14 cellular contexts compared by ENCODE assay signal in genomic region chr4:62431513-62431912, GRCh38.
DNase-seq lines count a peak whose midpoint lies in the region; ATAC-seq, FAIRE-seq and TF ChIP-seq lines count a peak whose summit lies in the region.
"Had no signal": no experiment of that assay in that cellular context is flagged by ENCODE, and none has a peak within 500 bp of the region (broad histone marks: within the 10 kb centered on the region; RNA-seq: fewer than 3 reads in every experiment).

No MANE protein-coding gene starts in this region.

- H3K36me3 ChIP-seq in GM12878 (ENCODE audit: control insufficient read depth in 2 of 2, insufficient read depth in 2 of 2, low read length in 1 of 2) (no peaks in the 10 kb centered on the region), esophagus squamous epithelium (no peaks in the 10 kb centered on the region)
- H3K36me3 ChIP-seq: left lung had no signal

- no peak for TF ChIP-seq RAD21 in GM12878 (IDR thresholded peaks at IDR 0.05; ENCODE audit: insufficient read depth, low read depth, low read length)

- H3K4me3 ChIP-seq in GM12865 (ENCODE audit: low read depth, low read length) (no peak overlapping the region), GM12878 (no peak overlapping the region), esophagus squamous epithelium (no peak overlapping the region)
- H3K4me3 ChIP-seq: coronary artery, left lung had no signal

- no peak overlapping the region for H3K27ac Mint-ChIP-seq in T-helper 17 cell

- DNase-seq in GM12865 (ENCODE audit: low read depth) (peak; percentile 21), HK-2 (ENCODE audit: unreplicated experiment) (peak; percentile 7), GM12878 (ENCODE audit: low read depth, low spot score) (no peak), T-helper 17 cell (no peak), esophagus squamous epithelium (lab: John Stamatoyannopoulos, UW) (no peak), mucosa of gallbladder (ENCODE audit: low spot score) (no peak), MV-4-11 (lab: John Stamatoyannopoulos, UW) (no peak)
- DNase-seq: activated effector memory CD4-positive, alpha-beta T cell treated with anti-CD3 and anti-CD28 coated beads, Interleukin-2, amount 50 U/mL, for 16 hours; anterior cingulate cortex; hypothalamus; left lung; NCI-H1417 treated with DMSO at 0.1 percent for 48 hours had no signal

- RAD21 ChIA-PET in GM12878 (lab: Charles Lee; ENCODE audit: unreplicated experiment), result interaction anchor here (2.0 kb wide), 1 partner anchor 18 kb away, joined by 6 read pairs; no protein-coding TSS in a partner anchor

- H3K36me3 Mint-ChIP-seq in T-helper 17 cell (ENCODE audit: low read depth), result no peaks in the 10 kb centered on the region

- H3K4me2 ChIP-seq in GM12878 (ENCODE audit: control insufficient read depth, insufficient read depth), result no peak overlapping the region

- POLR2A ChIA-PET in GM12878 (lab: Charles Lee), result interaction anchor here (0.8 kb wide), 1 partner anchor 36 kb away, joined by 4 read pairs; no protein-coding TSS in a partner anchor

- H3K27ac ChIP-seq in GM12878 (ENCODE audit: control insufficient read depth, insufficient read depth) (no peak overlapping the region), esophagus squamous epithelium (no peak overlapping the region)
- H3K27ac ChIP-seq: coronary artery, left lung had no signal

- no peaks in the 10 kb centered on the region for H3K27me3 Mint-ChIP-seq in T-helper 17 cell

- H4K20me1 ChIP-seq in GM12878 (ENCODE audit: control insufficient read depth, insufficient read depth), result no peaks in the 10 kb centered on the region

- TF ChIP-seq CTCF in GM12865 (IDR thresholded peaks at IDR 0.05; ENCODE audit: insufficient read depth, low read depth, low read length, missing control alignments) (no peak), GM12878 (IDR thresholded peaks at IDR 0.05 in 2 of 3, conservative IDR thresholded peaks at IDR 0.05 in 1 of 3; ENCODE audit: control insufficient read depth in 2 of 3, extremely low read depth in 1 of 3, insufficient read depth in 1 of 3, low read depth in 3 of 3, low read length in 3 of 3) (no peak), esophagus squamous epithelium (IDR thresholded peaks at IDR 0.05) (no peak)

- H3K4me1 ChIP-seq in GM12878 (ENCODE audit: control insufficient read depth, insufficient read depth, low read length), result no peaks in the 10 kb centered on the region
- no peaks in the 10 kb centered on the region for H3K4me1 ChIP-seq in esophagus squamous epithelium
- H3K4me1 ChIP-seq: left lung had no signal

- no TSS peak for BruUV-seq in GM12878 (replicated peaks; lab: Mats Ljungman, UMichigan)

- no peaks in the 10 kb centered on the region for H3K79me2 ChIP-seq in GM12878 (ENCODE audit: control insufficient read depth, insufficient read depth, low read length)

- WGBS in GM12878 (ENCODE audit: insufficient coverage, insufficient replicate concordance, low lambda C conversion rate, missing lambda C conversion rate), result 0% methylated on average over 2 of the region's 2 CpGs
- WGBS in esophagus squamous epithelium, 2 donors, result 53 to 83% methylated on average over 1 to 2 of the region's 2 CpGs

- H3K9me3 ChIP-seq in GM12878 (replicated peaks; ENCODE audit: control insufficient read depth, insufficient read depth, low read length), result peaks cover 2% of the 10 kb centered on the region; the same call in 1 of the 3 replicates
- H3K9me3 ChIP-seq in T-helper 17 cell (ENCODE audit: control insufficient read depth, low read length, poor library complexity, severe bottlenecking), result no peaks in the 10 kb centered on the region
- no peaks in the 10 kb centered on the region for H3K9me3 ChIP-seq in esophagus squamous epithelium

- peak; percentile 70 for ATAC-seq in GM21786 (IDR thresholded peaks at IDR 0.05; ENCODE audit: unreplicated experiment)
- peak; percentile 76 for ATAC-seq in GM12878
- ATAC-seq in T-helper 17 cell, result no peak
- ATAC-seq: left lung had no signal

- CTCF ChIA-PET in GM12878 (lab: Yijun Ruan, JAX), result no interaction called here

- H3K4me1 Mint-ChIP-seq in T-helper 17 cell, result no peaks in the 10 kb centered on the region

- H2AFZ ChIP-seq in GM12878 (ENCODE audit: control insufficient read depth, low read depth, low read length), result peak overlapping the region; percentile 29; the same call in 1 of the 2 replicates

- SMC1A ChIA-PET in GM12878 (lab: Charles Lee; ENCODE audit: uncharacterized antibody, unreplicated experiment), result interaction anchor here (0.7 to 2.6 kb wide), 6 partner anchors 11 to 87 kb away, joined by 3 to 9 read pairs (median 5); no protein-coding TSS in a partner anchor

- intact Hi-C loops in GM12878 (cut with micrococcal nuclease; ENCODE audit: unreplicated experiment), result no loop called here
- intact Hi-C loops in esophagus squamous epithelium (cut with DNase I), result no loop called here

- no peak overlapping the region for H3K9ac ChIP-seq in GM12878 (ENCODE audit: control insufficient read depth, insufficient read depth, low read length)

- H3K27me3 ChIP-seq in GM12878 (replicated peaks in 1 of 2; ENCODE audit: control insufficient read depth in 2 of 2, insufficient read depth in 2 of 2, low read length in 1 of 2) (no peaks in the 10 kb centered on the region), esophagus squamous epithelium (no peaks in the 10 kb centered on the region)
- H3K27me3 ChIP-seq: left lung had no signal

- FAIRE-seq in GM12878 (lab: Jason Lieb, UNC), result no peak

- no peak for TF ChIP-seq POLR2A in GM12878 (IDR thresholded peaks at IDR 0.05; ENCODE audit: low read depth, low read length)
- TF ChIP-seq POLR2A in esophagus squamous epithelium (IDR thresholded peaks at IDR 0.05), result no peak

- no peak; a peak in 1 of 4 replicates for TF ChIP-seq EP300 in GM12878 (IDR thresholded peaks at IDR 0.05; ENCODE audit: borderline replicate concordance in 1 of 2, control insufficient read depth in 1 of 2, low read depth in 2 of 2, low read length in 2 of 2)

- in situ Hi-C loops in GM12878 (cut with MboI), result no loop called here

- no peak overlapping the region for H3K4me3 Mint-ChIP-seq in T-helper 17 cell

TF ChIP-seq in GM12878, 131 proteins besides CTCF, POLR2A, EP300 and RAD21 (continues in another document):
- TF ChIP-seq TCF12 (IDR thresholded peaks at IDR 0.05; ENCODE audit: low read depth, low read length), result peak; percentile 57; the same call in 1 of the 2 replicates
- TF ChIP-seq MEF2B (IDR thresholded peaks at IDR 0.05; ENCODE audit: partially characterized antibody, poor library complexity, severe bottlenecking), result peak; percentile 58
- TF ChIP-seq ZNF687 (IDR thresholded peaks at IDR 0.05), result no peak
- no peak for TF ChIP-seq ZZZ3 (IDR thresholded peaks at IDR 0.05; ENCODE audit: control insufficient read depth, insufficient read length, low read depth)
- TF ChIP-seq IKZF1 (conservative IDR thresholded peaks at IDR 0.05), result peak; percentile 62
- TF ChIP-seq PAX5 (IDR thresholded peaks at IDR 0.05; ENCODE audit: borderline replicate concordance, low read depth, low read length), result 0 out of 2 replicates have a peak, but pooled peaks have one; percentile 12
- no peak for TF ChIP-seq NBN (IDR thresholded peaks at IDR 0.05)
- TF ChIP-seq RELA (IDR thresholded peaks at IDR 0.05; ENCODE audit: borderline replicate concordance, partially characterized antibody), result peak; percentile 50
- peak in 1 of 2 experiments; percentile 43; a peak in 1 of 4 replicates for TF ChIP-seq BHLHE40 (IDR thresholded peaks at IDR 0.05; ENCODE audit: borderline replicate concordance in 1 of 2, low read depth in 2 of 2, low read length in 1 of 2)
- peak; percentile 56; the same call in 1 of the 2 replicates for TF ChIP-seq DPF2 (IDR thresholded peaks at IDR 0.05)
- TF ChIP-seq MYB (IDR thresholded peaks at IDR 0.05; ENCODE audit: borderline replicate concordance, low read depth, low read length), result no peak
- peak; percentile 46; the same call in 1 of the 2 replicates for TF ChIP-seq RUNX3 (IDR thresholded peaks at IDR 0.05; ENCODE audit: low read length)
- TF ChIP-seq FOXM1 (IDR thresholded peaks at IDR 0.05; ENCODE audit: low read depth, low read length), result peak; percentile 34; the same call in 1 of the 2 replicates
- 0 out of 3 replicates have a peak, but pooled peaks have one; percentile 10 for TF ChIP-seq POU2F2 (IDR thresholded peaks at IDR 0.05; ENCODE audit: borderline replicate concordance, low read depth, low read length)
- TF ChIP-seq HCFC1 (IDR thresholded peaks at IDR 0.05; ENCODE audit: low read length), result no peak
- TF ChIP-seq FOXK2 (IDR thresholded peaks at IDR 0.05), result no peak
- TF ChIP-seq PML (IDR thresholded peaks at IDR 0.05; ENCODE audit: low read length), result 0 out of 2 replicates have a peak, but pooled peaks have one; percentile 44
- TF ChIP-seq POLR2AphosphoS5 (IDR thresholded peaks at IDR 0.05; ENCODE audit: low read length), result no peak
- 0 out of 2 replicates have a peak, but pooled peaks have one; percentile 11 for TF ChIP-seq SPI1 (IDR thresholded peaks at IDR 0.05; ENCODE audit: borderline replicate concordance, insufficient read depth, low read depth, low read length)

Comparison
In these comparisons a context has a peak if more than half of its experiments do, and no peak if none do; other contexts are left out.
1. DNase-seq: peak in GM12865 (single experiment) and HK-2 (single experiment); none in GM12878 (single experiment), T-helper 17 cell (0 of 3), esophagus squamous epithelium (single experiment), mucosa of gallbladder (single experiment) and MV-4-11 (single experiment).